ENCODE assay signal across 8 cellular contexts in the genomic region with DNA sequence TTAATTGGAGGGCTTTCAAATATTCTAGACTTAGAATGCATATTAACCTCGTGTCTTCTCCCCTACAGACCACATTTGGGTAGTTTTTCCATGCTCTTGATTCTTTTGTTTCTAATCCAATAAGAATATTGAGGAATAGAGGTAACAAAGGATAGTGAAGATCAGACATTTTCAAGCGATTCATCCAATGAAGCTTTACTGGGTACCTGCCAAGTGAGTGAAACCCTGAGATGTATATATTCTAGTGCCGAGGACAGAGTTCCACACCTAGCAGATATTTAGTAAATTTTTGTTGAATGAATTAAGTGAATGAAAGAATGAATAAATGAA. TPM values are rescaled to one million over a fixed set of nuclear protein-coding genes. Genes with fewer than 3 reads are reported as not detected.
DNase-seq lines count a peak whose midpoint lies in the region; ATAC-seq, FAIRE-seq and TF ChIP-seq lines count a peak whose summit lies in the region.

No MANE protein-coding gene starts in this region.

- no peak for TF ChIP-seq CTCF in pancreas (IDR thresholded peaks at IDR 0.05)

- H3K9me3 ChIP-seq in pancreas: no peaks in the 10 kb centered on the region

- no peaks in the 10 kb centered on the region for H3K4me1 ChIP-seq in pancreas

- FAIRE-seq in pancreas (lab: Jason Lieb, UNC): no peak

- peaks cover 20% of the 10 kb centered on the region for H3K36me3 Mint-ChIP-seq in activated naive CD4-positive, alpha-beta T cell treated with anti-CD3 and anti-CD28 coated beads, Interleukin-2, amount 10 ng/mL, durations not matched to agents 7 days and 5 days
- peaks cover 20% of the 10 kb centered on the region for H3K36me3 Mint-ChIP-seq in effector memory CD8-positive, alpha-beta T cell (ENCODE audit: insufficient read depth)

- no peaks in the 10 kb centered on the region for H3K9me3 Mint-ChIP-seq in activated naive CD4-positive, alpha-beta T cell treated with anti-CD3 and anti-CD28 coated beads, Interleukin-2, amount 10 ng/mL, durations not matched to agents 7 days and 5 days
- H3K9me3 Mint-ChIP-seq in effector memory CD8-positive, alpha-beta T cell: no peaks in the 10 kb centered on the region

- DNase-seq in activated naive CD4-positive, alpha-beta T cell treated with anti-CD3 and anti-CD28 coated beads, Interleukin-2, amount 10 ng/mL, durations not matched to agents 7 days and 5 days: no peak
- DNase-seq in activated naive CD4-positive, alpha-beta T cell treated with Interleukin-2 at 50 U/mL for 16 hours: no peak
- DNase-seq in NCI-H748 (lab: John Stamatoyannopoulos, UW; ENCODE audit: unreplicated experiment) (peak; percentile 42), pancreas (no peak), DMS79 (lab: John Stamatoyannopoulos, UW) (no peak)
- DNase-seq in effector memory CD8-positive, alpha-beta T cell: no peak

- peak overlapping the region; percentile 92 for H3K27ac Mint-ChIP-seq in activated naive CD4-positive, alpha-beta T cell treated with anti-CD3 and anti-CD28 coated beads, Interleukin-2, amount 10 ng/mL, durations not matched to agents 7 days and 5 days
- peak overlapping the region; percentile 94 to 97 for H3K27ac Mint-ChIP-seq in effector memory CD8-positive, alpha-beta T cell

- H3K27ac ChIP-seq in pancreas: peak overlapping the region in 3 of 4 donors; percentile 34 to 48 (median 43)

- intact Hi-C loops in pancreas (cut with DNase I): no loop called here

- CTCF ChIA-PET in activated naive CD4-positive, alpha-beta T cell treated with anti-CD3 and anti-CD28 coated beads, Interleukin-2, amount 10 ng/mL, durations not matched to agents 7 days and 5 days (lab: Charles Lee): no interaction called here

- no peaks in the 10 kb centered on the region for H3K27me3 ChIP-seq in pancreas

- H3K27me3 Mint-ChIP-seq in activated naive CD4-positive, alpha-beta T cell treated with anti-CD3 and anti-CD28 coated beads, Interleukin-2, amount 10 ng/mL, durations not matched to agents 7 days and 5 days: no peaks in the 10 kb centered on the region
- H3K27me3 Mint-ChIP-seq in effector memory CD8-positive, alpha-beta T cell: peaks cover 0 to 11% of the 10 kb centered on the region in 2 donors

- H3K4me1 Mint-ChIP-seq in activated naive CD4-positive, alpha-beta T cell treated with anti-CD3 and anti-CD28 coated beads, Interleukin-2, amount 10 ng/mL, durations not matched to agents 7 days and 5 days: peaks cover 37% of the 10 kb centered on the region
- peaks cover 13 to 14% of the 10 kb centered on the region in 2 donors for H3K4me1 Mint-ChIP-seq in effector memory CD8-positive, alpha-beta T cell (ENCODE audit: low read depth in 2 of 2)

- ATAC-seq in effector memory CD8-positive, alpha-beta T cell (replicated peaks): peak; percentile 15
- peak in 1 of 4 donors; percentile 3 for ATAC-seq in pancreas
- no peak for ATAC-seq in HG03565 (IDR thresholded peaks at IDR 0.05; ENCODE audit: unreplicated experiment)
- ATAC-seq in HG02970 (IDR thresholded peaks at IDR 0.05; ENCODE audit: low FRiP score, unreplicated experiment): no peak

- peak overlapping the region; percentile 92 for H3K4me3 Mint-ChIP-seq in activated naive CD4-positive, alpha-beta T cell treated with anti-CD3 and anti-CD28 coated beads, Interleukin-2, amount 10 ng/mL, durations not matched to agents 7 days and 5 days
- peak overlapping the region; percentile 94 to 99 for H3K4me3 Mint-ChIP-seq in effector memory CD8-positive, alpha-beta T cell

- 27 to 35% methylated on average over 3 of the region's 3 CpGs for WGBS in pancreas, 2 donors

- H3K36me3 ChIP-seq in pancreas: no peaks in the 10 kb centered on the region

- peak overlapping the region; percentile 58 to 93 (median 79) for H3K4me3 ChIP-seq in pancreas

RNA-seq across cellular contexts. Expression of a gene that starts 0.5 kb away (rescaled TPM):
- 1 to 10 TPM; 2.4 to 4.0 (median 2.9) TPM for total RNA-seq in pancreas
- 1 to 10 TPM; 1.4 to 5.7 TPM for polyA plus RNA-seq in pancreas
